In the genomic region with DNA sequence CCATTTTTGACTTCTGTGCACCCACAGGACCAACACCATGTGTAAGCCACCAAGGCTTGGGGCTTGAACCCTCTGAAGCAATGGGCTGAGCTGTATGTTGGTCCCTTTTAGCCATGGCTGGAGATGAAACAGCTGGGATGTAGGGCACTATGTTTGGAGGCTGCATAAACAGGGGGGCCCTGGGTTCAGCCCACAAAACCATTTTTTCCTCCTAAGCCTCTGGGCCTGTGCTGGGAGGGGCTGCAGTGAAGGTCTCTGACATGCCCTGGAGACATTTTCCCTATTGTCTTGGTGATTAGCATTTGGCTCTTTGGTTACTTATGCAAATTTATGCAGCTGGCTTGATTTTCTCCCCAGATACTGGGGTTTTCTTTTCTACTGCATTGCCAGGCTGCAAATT, we compare ENCODE assay signal across 11 cellular contexts.
"Had no signal": no experiment of that assay in that cellular context is flagged by ENCODE, and none has a peak within 500 bp of the region (broad histone marks: within the 10 kb centered on the region; RNA-seq: fewer than 3 reads in every experiment).

No MANE protein-coding gene starts in this region.

- H3K36me3 ChIP-seq: HAP-1 had no signal

- ATAC-seq: GM23338, HCT116 had no signal

- H3K4me2 ChIP-seq: GM23338 had no signal

- DNase-seq: GM23248, GOT3, H7, H9, HCEC 1CT, HFFc6 had no signal

- H3K4me3 ChIP-seq: GM23248, GM23338, HAP-1 had no signal

- H3K9ac ChIP-seq: GM23248 had no signal

- H3K27ac Mint-ChIP-seq: GM23338, H9, HFFc6 had no signal

- H2AFZ ChIP-seq: GM23248, GM23338 had no signal

- FAIRE-seq: H1, H54 had no signal

- H3K27ac ChIP-seq: GM23248 had no signal

- H3K4me1 ChIP-seq: HAP-1 had no signal
